ENCODE assay signal across 13 cellular contexts in genomic region chr11:2748061-2748813, GRCh38. TPM values are rescaled to one million over a fixed set of nuclear protein-coding genes. Genes with fewer than 3 reads are reported as not detected.
DNase-seq lines count a peak whose midpoint lies in the region; ATAC-seq, FAIRE-seq and TF ChIP-seq lines count a peak whose summit lies in the region.
"Had no signal": no experiment of that assay in that cellular context is flagged by ENCODE, and none has a peak within 500 bp of the region (broad histone marks: within the 10 kb centered on the region; RNA-seq: fewer than 3 reads in every experiment).

No MANE protein-coding gene starts in this region.

- H3K4me2 ChIP-seq in A549 (no peak overlapping the region), HepG2 (ENCODE audit: low read depth, low read length) (no peak overlapping the region; the same call in 1 of the 2 replicates), parathyroid adenoma (ENCODE audit: low read length) (no peak overlapping the region)
- H3K4me2 ChIP-seq: BLaER1 had no signal

- 56% methylated on average over 7 of the region's 11 CpGs for WGBS in A549 (ENCODE audit: missing lambda C conversion rate)
- 33% methylated on average over 1 of the region's 11 CpGs for WGBS in HepG2 (ENCODE audit: low lambda C conversion rate)

- H3K9ac ChIP-seq in HepG2 (ENCODE audit: insufficient read depth, low read depth, low read length) (no peak overlapping the region), parathyroid adenoma (no peak overlapping the region)
- H3K9ac ChIP-seq: BLaER1 had no signal

- no peak for TF ChIP-seq EP300 in A549 (IDR thresholded peaks at IDR 0.05)
- TF ChIP-seq EP300 in HepG2 (IDR thresholded peaks at IDR 0.05; ENCODE audit: low read depth in 2 of 2, low read length in 2 of 2) = no peak
- no peak for TF ChIP-seq EP300 in HepG2 (CRISPR knock-in tag; IDR thresholded peaks at IDR 0.05; ENCODE audit: borderline replicate concordance)

- H3K27ac ChIP-seq in A549 (no peak overlapping the region), RWPE2 (ENCODE audit: poor library complexity, severe bottlenecking) (no peak overlapping the region), HepG2 (ENCODE audit: extremely low read length, insufficient read depth, low read length) (no peak overlapping the region), parathyroid adenoma (peak overlapping the region; percentile 69), A673 (ENCODE audit: low read depth, low read length, poor library complexity, severe bottlenecking) (no peak overlapping the region)
- H3K27ac ChIP-seq: BLaER1 had no signal

- H2AFZ ChIP-seq in HepG2 (ENCODE audit: low read length) (no peak overlapping the region), parathyroid adenoma (peak overlapping the region; percentile 38)

- CTCF ChIA-PET in A549 (lab: Yijun Ruan, JAX) (interaction anchor here (1.1 to 1.3 kb wide), 3 partner anchors 11 to 216 kb away, joined by 3 read pairs; no protein-coding TSS in a partner anchor), HepG2 (lab: Yijun Ruan, JAX; ENCODE audit: low intra/inter-chr PET ratio, low total read pairs) (no interaction called here), A673 (lab: Charles Lee) (no interaction called here)

- no peaks in the 10 kb centered on the region for H3K9me3 ChIP-seq in A549
- no peaks in the 10 kb centered on the region for H3K9me3 ChIP-seq in RWPE2 (ENCODE audit: severe bottlenecking)
- H3K9me3 ChIP-seq in HepG2 (ENCODE audit: low read length) = no peaks in the 10 kb centered on the region
- H3K9me3 ChIP-seq in parathyroid adenoma (ENCODE audit: control insufficient read depth, low read length) = no peaks in the 10 kb centered on the region
- no peaks in the 10 kb centered on the region for H3K9me3 ChIP-seq in A673 (ENCODE audit: low read depth, low read length, poor library complexity, severe bottlenecking)
- H3K9me3 ChIP-seq: BLaER1 had no signal

- H3K4me3 ChIP-seq in A549 (no peak overlapping the region), RWPE2 (ENCODE audit: severe bottlenecking) (no peak overlapping the region), HepG2 (replicated peaks in 1 of 3; ENCODE audit: insufficient read depth in 1 of 3, low read depth in 2 of 3, low read length in 3 of 3) (no peak overlapping the region), parathyroid adenoma (ENCODE audit: low read depth, low read length) (no peak overlapping the region), A673 (ENCODE audit: low read depth, low read length, poor library complexity, severe bottlenecking) (no peak overlapping the region)
- H3K4me3 ChIP-seq: BLaER1 had no signal

- TF ChIP-seq CTCF in A549 (IDR thresholded peaks at IDR 0.05) (no peak), RWPE2 (IDR thresholded peaks at IDR 0.05; ENCODE audit: poor library complexity, severe bottlenecking) (no peak), HepG2 (CRISPR knock-in tag; IDR thresholded peaks at IDR 0.05) (no peak), parathyroid adenoma (IDR thresholded peaks at IDR 0.05) (no peak), A673 (conservative IDR thresholded peaks at IDR 0.05; ENCODE audit: low read depth, low read length) (no peak)

- H3K36me3 ChIP-seq in RWPE2 (ENCODE audit: low read depth) (no peaks in the 10 kb centered on the region), HepG2 (replicated peaks in 1 of 2; ENCODE audit: control insufficient read depth in 1 of 2, insufficient read depth in 2 of 2, low read length in 2 of 2) (no peaks in the 10 kb centered on the region), parathyroid adenoma (ENCODE audit: control insufficient read depth, insufficient read depth, low read length) (no peaks in the 10 kb centered on the region), A673 (ENCODE audit: insufficient read depth, low read length, poor library complexity, severe bottlenecking) (no peaks in the 10 kb centered on the region)
- H3K36me3 ChIP-seq: BLaER1 had no signal

- no peak for ATAC-seq in A549
- no peak for ATAC-seq in RWPE2 (ENCODE audit: low read depth)
- no peak for ATAC-seq in HepG2
- ATAC-seq in GM18498 (IDR thresholded peaks at IDR 0.05; ENCODE audit: unreplicated experiment) = no peak
- ATAC-seq: HCT116 had no signal

- intact Hi-C loops in HepG2 (cut with micrococcal nuclease; ENCODE audit: unreplicated experiment) (no loop called here), A673 (cut with micrococcal nuclease; ENCODE audit: unreplicated experiment) (no loop called here)

- no peaks in the 10 kb centered on the region for H4K20me1 ChIP-seq in HepG2 (ENCODE audit: insufficient read depth, low read length)
- H4K20me1 ChIP-seq: BLaER1 had no signal

- H3K27me3 ChIP-seq in RWPE2 (ENCODE audit: insufficient read depth, poor library complexity, severe bottlenecking) (no peaks in the 10 kb centered on the region), HepG2 (ENCODE audit: control insufficient read depth in 1 of 2, insufficient read depth in 2 of 2, low read length in 2 of 2) (peaks cover 13 to 79% of the 10 kb centered on the region in 2 experiments), parathyroid adenoma (ENCODE audit: control insufficient read depth, insufficient read depth, low read length) (no peaks in the 10 kb centered on the region), A673 (replicated peaks; ENCODE audit: insufficient read depth, low read depth, low read length, poor library complexity) (no peaks in the 10 kb centered on the region)
- H3K27me3 ChIP-seq: BLaER1 had no signal

- in situ Hi-C loops in HepG2 (cut with HindIII; ENCODE audit: extremely low pct_ligation_motif_present, low pct_unique_long_range_greater_than_20kb) = loop anchor here (25.0 kb wide), 1 partner anchor 536 kb away; no protein-coding TSS in a partner anchor

- FAIRE-seq in A549 (lab: Jason Lieb, UNC) (no peak), HepG2 (lab: Jason Lieb, UNC) (no peak)

- DNase-seq in A549 (ENCODE audit: low read depth in 1 of 2, low spot score in 1 of 2) (no peak), RWPE2 (ENCODE audit: low spot score) (peak; percentile 41), HepG2 (ENCODE audit: low spot score) (no peak), A673 (ENCODE audit: low spot score) (no peak), HuH-7 (ENCODE audit: low spot score) (no peak)
- DNase-seq: DMS153, NCI-H1436, NCI-H2029 treated with DMSO at 0.1 percent for 48 hours, RPMI8226 had no signal

- TF ChIP-seq POLR2A in A549 (IDR thresholded peaks at IDR 0.05; ENCODE audit: low read length) (no peak), HepG2 (IDR thresholded peaks at IDR 0.05; ENCODE audit: insufficient read depth in 1 of 2, low read depth in 2 of 2, low read length in 2 of 2) (no peak)

- BruUV-seq in HepG2 (replicated peaks; lab: Mats Ljungman, UMichigan) = no TSS peak
- BruUV-seq in A673 (replicated peaks; lab: Mats Ljungman, UMichigan) = no TSS peak

- POLR2A ChIA-PET in A549 (lab: Yijun Ruan, JAX) (no interaction called here), HepG2 (lab: Yijun Ruan, JAX) (interaction anchor here (1.7 kb wide), 1 partner anchor 17 kb away, joined by 11 read pairs; no protein-coding TSS in a partner anchor), A673 (lab: Charles Lee; ENCODE audit: low non-redundant PET) (no interaction called here)

- H3K4me1 ChIP-seq in A549 (0 out of 3 replicates have a peak, but pooled peaks cover 5% of the 10 kb centered on the region), RWPE2 (ENCODE audit: insufficient read depth, poor library complexity, severe bottlenecking) (no peaks in the 10 kb centered on the region), HepG2 (ENCODE audit: insufficient read depth, low read length) (peaks cover 10% of the 10 kb centered on the region), parathyroid adenoma (peaks cover 10% of the 10 kb centered on the region), A673 (ENCODE audit: insufficient read depth, low read length, poor library complexity, severe bottlenecking) (peaks cover 21% of the 10 kb centered on the region)

- no peak for TF ChIP-seq RAD21 in A549 (conservative IDR thresholded peaks at IDR 0.05 in 1 of 2, IDR thresholded peaks at IDR 0.05 in 1 of 2)
- no peak for TF ChIP-seq RAD21 in HepG2 (CRISPR knock-in tag; IDR thresholded peaks at IDR 0.05)

- H3K79me2 ChIP-seq in HepG2 (ENCODE audit: insufficient read depth, low read length) (no peaks in the 10 kb centered on the region), parathyroid adenoma (no peaks in the 10 kb centered on the region)

TF ChIP-seq in HepG2, 621 proteins besides CTCF, POLR2A, EP300 and RAD21 (continues in another document):
- TF ChIP-seq SNAI1 (CRISPR knock-in tag; IDR thresholded peaks at IDR 0.05; ENCODE audit: borderline replicate concordance) = no peak

RNA-seq across cellular contexts. Expression of gene KCNQ1OT1, which starts 48.4 kb away (rescaled TPM):
- 0.13 and 0.19 TPM in 2 replicates for polyA plus RNA-seq in A549 (2011; rRNA removed)
- under 0.01 TPM in 2 replicates for polyA plus RNA-seq in A549 (2012; cell fraction: cytosol; rRNA removed)
- polyA plus RNA-seq in A549 (2012; cell fraction: nucleus; rRNA removed) = 0.13 and 0.22 TPM in 2 replicates
- 0.03 to 0.04 TPM (median 0.03 TPM) in 3 replicates for polyA plus RNA-seq in A549 (2017; fragmentation: RNase III; extraction: RNeasy Plus Mini Kit Qiagen cat#74134 plus additional on column Dnase treatment)
- polyA minus RNA-seq in A549 (2011; rRNA and poly(A)+ RNA removed) = 2.6 TPM in 2 replicates
- 2.5 and 18.9 TPM in 2 replicates for total RNA-seq in HepG2 (2016; rRNA removed; fragmentation: Illumina TruSeq; extraction: Trizol)
- total RNA-seq in HepG2 (2016; cell fraction: cytosol; rRNA removed; fragmentation: Illumina TruSeq; extraction: Trizol; ENCODE audit: low read depth) = 0.30 and 0.35 TPM in 2 replicates
- total RNA-seq in HepG2 (2016; cell fraction: insoluble cytoplasmic fraction; rRNA removed; fragmentation: Illumina TruSeq; extraction: Trizol) = 2.0 and 16.5 TPM in 2 replicates
- 0.90 and 1.1 TPM in 2 replicates for total RNA-seq in HepG2 (2016; cell fraction: membrane; rRNA removed; fragmentation: Illumina TruSeq; extraction: Trizol)
- total RNA-seq in HepG2 (2016; cell fraction: nucleus; rRNA removed; fragmentation: Illumina TruSeq; extraction: Trizol) = 66.8 and 83.4 TPM in 2 replicates
- 1.3 TPM in 2 replicates for polyA plus RNA-seq in HepG2 (2011; rRNA removed)
- polyA plus RNA-seq in HepG2 (2011; cell fraction: cytosol; rRNA removed) = 0.05 TPM in 2 replicates
- polyA plus RNA-seq in HepG2 (2011; cell fraction: nucleus; rRNA removed) = 11.8 and 14.7 TPM in 2 replicates
- polyA plus RNA-seq in HepG2 (2012) = 1.9 and 2.0 TPM in 2 replicates
- 0.01 and 0.02 TPM in 2 replicates for polyA plus RNA-seq in HepG2 (2016; cell fraction: cytosol; fragmentation: Illumina TruSeq; extraction: Trizol; ENCODE audit: low read depth)
- polyA plus RNA-seq in HepG2 (2016; cell fraction: insoluble cytoplasmic fraction; fragmentation: Illumina TruSeq; extraction: Trizol; ENCODE audit: low read depth) = 0.15 and 0.17 TPM in 2 replicates
- polyA plus RNA-seq in HepG2 (2016; cell fraction: membrane; fragmentation: Illumina TruSeq; extraction: Trizol; ENCODE audit: low read depth) = 0.03 and 0.06 TPM in 2 replicates
- polyA plus RNA-seq in HepG2 (2016; cell fraction: nucleus; fragmentation: Illumina TruSeq; extraction: Trizol; ENCODE audit: insufficient read depth, low read depth) = 8.4 and 10.5 TPM in 2 replicates
- polyA minus RNA-seq in HepG2 (2011; rRNA and poly(A)+ RNA removed; ENCODE audit: low replicate concordance) = 0.05 and 36.1 TPM in 2 replicates
- 0.79 and 0.97 TPM in 2 replicates for polyA minus RNA-seq in HepG2 (2011; cell fraction: cytosol; rRNA and poly(A)+ RNA removed)
- polyA minus RNA-seq in HepG2 (2011; cell fraction: nucleus; rRNA and poly(A)+ RNA removed) = 112 and 125 TPM in 2 replicates
- 4.0 and 4.1 TPM in 2 replicates for total RNA-seq in A673 (2021)

Comparison
In these comparisons a context has a peak if more than half of its experiments do, and no peak if none do; other contexts are left out.
1. Of the 38 proteins assayed by ChIP-seq in both HepG2 and A549: peak only in HepG2: none; only in A549: none; in both: USF2; in neither: 37.